ENCODE assay signal across 19 cellular contexts in genomic region chr16:56506941-56507340, GRCh38. TPM values are rescaled to one million over a fixed set of nuclear protein-coding genes. Genes with fewer than 3 reads are reported as not detected.
DNase-seq lines count a peak whose midpoint lies in the region; ATAC-seq and TF ChIP-seq lines count a peak whose summit lies in the region.
"Had no signal": no experiment of that assay in that cellular context is flagged by ENCODE, and none has a peak within 500 bp of the region (broad histone marks: within the 10 kb centered on the region; RNA-seq: fewer than 3 reads in every experiment).

No MANE protein-coding gene starts in this region.

- no peak for TF ChIP-seq CTCF in AG04450 (IDR thresholded peaks at IDR 0.05; ENCODE audit: low read depth, low read length)
- no peak for TF ChIP-seq CTCF in PC-9 (conservative IDR thresholded peaks at IDR 0.05)
- no peak for TF ChIP-seq CTCF in choroid plexus epithelial cell (conservative IDR thresholded peaks at IDR 0.05; ENCODE audit: low read depth, low read length)
- no peak for TF ChIP-seq CTCF in GM10248 (IDR thresholded peaks at IDR 0.05; ENCODE audit: control extremely low read depth, extremely low read depth, low read depth, missing control alignments)

- POLR2A ChIA-PET in AG04450 (lab: Yijun Ruan, JAX): interaction anchor here (1.1 kb wide), 1 partner anchor 101 kb away, joined by 3 read pairs; the partner anchor contains the start of gene MT2A
- POLR2A ChIA-PET in PC-9 (lab: Charles Lee; ENCODE audit: unreplicated experiment): interaction anchor here (0.6 kb wide), 2 partner anchors 223 to 614 kb away, joined by 3 to 6 read pairs; no protein-coding TSS in a partner anchor
- POLR2A ChIA-PET in GM10248 (lab: Yijun Ruan, JAX): no interaction called here

- H3K27ac ChIP-seq in AG04450 (ENCODE audit: low read depth, low read length) (no peak overlapping the region), PC-9 (0 out of 2 replicates have a peak overlapping the region, but pooled peaks have one; percentile 33), layer of hippocampus (ENCODE audit: low read depth, low read length) (peak overlapping the region; percentile 31)
- H3K27ac ChIP-seq: spleen had no signal

- DNase-seq in AG04450 (ENCODE audit: low read depth, low spot score) (peak; percentile 36), PC-9 (peak in 1 of 2 experiments; percentile 35), choroid plexus epithelial cell (ENCODE audit: low read depth) (peak; percentile 80), NCI-H1436 (lab: John Stamatoyannopoulos, UW) (no peak), NCI-H748 (lab: John Stamatoyannopoulos, UW; ENCODE audit: unreplicated experiment) (no peak), GM10248 (ENCODE audit: extremely low spot score) (no peak)
- DNase-seq in stimulated activated naive B cell treated with anti-CD40 and anti-IgM and Interleukin-4, amounts not matched to agents 10 μg/mL and 1 μg/mL and 100 μg/mL, for 72 hours: no peak
- DNase-seq: activated CD4-positive, alpha-beta memory T cell treated with anti-CD3 and anti-CD28 coated beads for 36 hours; AML-193; DMS79; heart right ventricle; NCI-H2227 treated with DMSO at 0.1 percent for 48 hours; OCI-M1; spleen had no signal

- no peak overlapping the region for H2AFZ ChIP-seq in PC-9

- H4K20me1 ChIP-seq in PC-9 (ENCODE audit: insufficient read depth): no peaks in the 10 kb centered on the region

- no peaks in the 10 kb centered on the region for H3K4me1 Mint-ChIP-seq in stimulated activated naive B cell treated with anti-CD40 and anti-IgM and Interleukin-4, amounts not matched to agents 10 μg/mL and 1 μg/mL and 100 μg/mL, for 72 hours
- H3K4me1 Mint-ChIP-seq: neural crest cell had no signal

- no peak overlapping the region for H3K4me3 Mint-ChIP-seq in stimulated activated naive B cell treated with anti-CD40 and anti-IgM and Interleukin-4, amounts not matched to agents 10 μg/mL and 1 μg/mL and 100 μg/mL, for 72 hours
- H3K4me3 Mint-ChIP-seq: activated CD4-positive, alpha-beta memory T cell treated with anti-CD3 and anti-CD28 coated beads for 36 hours; dendritic cell treated with granulocyte-macrophage colony-stimulating factor and Interleukin-4, amounts not matched to agents 40 ng/mL and 50 ng/mL, for 4 days; neural crest cell; T-helper 2 cell treated with Interferon-gamma antibody and Interleukin-4, amounts not matched to agents 5 μg/mL and 100 μg/mL, for 36 hours had no signal

- H3K4me3 ChIP-seq in AG04450 (ENCODE audit: low read depth, low read length) (no peak overlapping the region), PC-9 (no peak overlapping the region), choroid plexus epithelial cell (ENCODE audit: low read depth, low read length) (no peak overlapping the region)
- H3K4me3 ChIP-seq: heart right ventricle, spleen had no signal

- no TSS peak for BruUV-seq in PC-9 (replicated peaks; lab: Mats Ljungman, UMichigan)

- no peaks in the 10 kb centered on the region for H3K27me3 ChIP-seq in AG04450 (ENCODE audit: control insufficient read depth, insufficient read depth, low read length)
- no peaks in the 10 kb centered on the region for H3K27me3 ChIP-seq in PC-9 (ENCODE audit: insufficient read depth, low read depth)
- no peaks in the 10 kb centered on the region for H3K27me3 ChIP-seq in layer of hippocampus (ENCODE audit: control insufficient read depth, insufficient read depth, low read length)
- H3K27me3 ChIP-seq: heart right ventricle, spleen had no signal

- peaks cover 30 to 61% of the 10 kb centered on the region in 2 donors for H3K36me3 Mint-ChIP-seq in stimulated activated naive B cell treated with anti-CD40 and anti-IgM and Interleukin-4, amounts not matched to agents 10 μg/mL and 1 μg/mL and 100 μg/mL, for 72 hours

- H3K9me3 ChIP-seq in AG04450 (ENCODE audit: control insufficient read depth, insufficient read depth, low read length) (no peaks in the 10 kb centered on the region), PC-9 (ENCODE audit: insufficient read depth, low read depth) (no peaks in the 10 kb centered on the region)
- H3K9me3 ChIP-seq: heart right ventricle, spleen had no signal

- H3K79me2 ChIP-seq in PC-9 (ENCODE audit: low read depth): no peaks in the 10 kb centered on the region

- no peaks in the 10 kb centered on the region for H3K4me1 ChIP-seq in PC-9 (replicated peaks; ENCODE audit: insufficient read depth)
- H3K4me1 ChIP-seq: spleen had no signal

- intact Hi-C loops in PC-9 (cut with micrococcal nuclease; ENCODE audit: unreplicated experiment): no loop called here

- no peak overlapping the region for H3K4me2 ChIP-seq in PC-9

- CTCF ChIA-PET in AG04450 (lab: Charles Lee): interaction anchor here (0.6 to 1.7 kb wide), 3 partner anchors 15 to 195 kb away, joined by 3 to 17 read pairs (median 3); no protein-coding TSS in a partner anchor
- CTCF ChIA-PET in PC-9 (lab: Charles Lee): interaction anchor here (0.6 kb wide), 1 partner anchor 196 kb away, joined by 3 read pairs; no protein-coding TSS in a partner anchor
- CTCF ChIA-PET in GM10248 (lab: Yijun Ruan, JAX): interaction anchor here (0.9 to 1.8 kb wide), 4 partner anchors 10 to 195 kb away, joined by 3 to 4 read pairs (median 4); no protein-coding TSS in a partner anchor

- no peaks in the 10 kb centered on the region for H3K27me3 Mint-ChIP-seq in stimulated activated naive B cell treated with anti-CD40 and anti-IgM and Interleukin-4, amounts not matched to agents 10 μg/mL and 1 μg/mL and 100 μg/mL, for 72 hours
- H3K27me3 Mint-ChIP-seq: activated CD4-positive, alpha-beta memory T cell treated with anti-CD3 and anti-CD28 coated beads for 36 hours; dendritic cell treated with granulocyte-macrophage colony-stimulating factor and Interleukin-4, amounts not matched to agents 40 ng/mL and 50 ng/mL, for 4 days had no signal

- H3K27ac Mint-ChIP-seq in stimulated activated naive B cell treated with anti-CD40 and anti-IgM and Interleukin-4, amounts not matched to agents 10 μg/mL and 1 μg/mL and 100 μg/mL, for 72 hours: no peak overlapping the region
- H3K27ac Mint-ChIP-seq: activated CD4-positive, alpha-beta memory T cell treated with anti-CD3 and anti-CD28 coated beads for 36 hours; dendritic cell treated with granulocyte-macrophage colony-stimulating factor and Interleukin-4, amounts not matched to agents 40 ng/mL and 50 ng/mL, for 4 days; T-helper 2 cell treated with Interferon-gamma antibody and Interleukin-4, amounts not matched to agents 5 μg/mL and 100 μg/mL, for 36 hours had no signal

- no peaks in the 10 kb centered on the region for H3K9me2 ChIP-seq in PC-9 (ENCODE audit: insufficient read depth)

- H3K36me3 ChIP-seq in PC-9 (ENCODE audit: low read depth): peaks cover 10% of the 10 kb centered on the region; the same call in 1 of the 2 replicates

- no peaks in the 10 kb centered on the region for H3K9me3 Mint-ChIP-seq in stimulated activated naive B cell treated with anti-CD40 and anti-IgM and Interleukin-4, amounts not matched to agents 10 μg/mL and 1 μg/mL and 100 μg/mL, for 72 hours
- H3K9me3 Mint-ChIP-seq: activated CD4-positive, alpha-beta memory T cell treated with anti-CD3 and anti-CD28 coated beads for 36 hours; dendritic cell treated with granulocyte-macrophage colony-stimulating factor and Interleukin-4, amounts not matched to agents 40 ng/mL and 50 ng/mL, for 4 days; T-helper 2 cell treated with Interferon-gamma antibody and Interleukin-4, amounts not matched to agents 5 μg/mL and 100 μg/mL, for 36 hours had no signal

- no peaks in the 10 kb centered on the region for H3F3A ChIP-seq in PC-9 (ENCODE audit: insufficient read depth, low read depth)

- ATAC-seq in stimulated activated naive B cell treated with anti-CD40 and anti-IgM and Interleukin-4, amounts not matched to agents 10 μg/mL and 1 μg/mL and 100 μg/mL, for 72 hours (replicated peaks): no peak

RNA-seq across cellular contexts. Expression of gene BBS2, which starts 12.9 kb away (rescaled TPM):
- 49.7 and 53.6 TPM in 2 replicates for polyA plus RNA-seq in AG04450 (2011; rRNA removed)
- polyA minus RNA-seq in AG04450 (2011; rRNA and poly(A)+ RNA removed): 41.8 and 46.0 TPM in 2 replicates
- 56.3 and 77.8 TPM in 2 replicates for total RNA-seq in PC-9 (2021)

RNA-seq across cellular contexts. Expression of gene OGFOD1, which starts 55.6 kb away (rescaled TPM):
- polyA plus RNA-seq in AG04450 (2011; rRNA removed): 65.5 and 89.0 TPM in 2 replicates
- polyA minus RNA-seq in AG04450 (2011; rRNA and poly(A)+ RNA removed): 58.3 and 69.8 TPM in 2 replicates
- 24.8 and 30.0 TPM in 2 replicates for total RNA-seq in PC-9 (2021)

RNA-seq across cellular contexts. Expression of gene NUDT21, which starts 55.8 kb away (rescaled TPM):
- polyA plus RNA-seq in AG04450 (2011; rRNA removed): 111 and 124 TPM in 2 replicates
- 67.0 and 75.7 TPM in 2 replicates for polyA minus RNA-seq in AG04450 (2011; rRNA and poly(A)+ RNA removed)
- 139 and 171 TPM in 2 replicates for total RNA-seq in PC-9 (2021)

RNA-seq across cellular contexts. Expression of gene MT4, which starts 57.9 kb away (rescaled TPM):
- polyA plus RNA-seq in AG04450 (2011; rRNA removed): not detected in 2 replicates
- not detected in 2 replicates for polyA minus RNA-seq in AG04450 (2011; rRNA and poly(A)+ RNA removed)
- not detected in 2 replicates for total RNA-seq in PC-9 (2021)
- total RNA-seq: activated CD4-positive, alpha-beta memory T cell treated with anti-CD3 and anti-CD28 coated beads for 36 hours; heart right ventricle; liver; neural crest cell; spleen had no signal
- polyA plus RNA-seq: heart right ventricle, liver, spleen had no signal

Comparison
In these comparisons a context has a peak if more than half of its experiments do, and no peak if none do; other contexts are left out.
1. DNase-seq: peak in AG04450 (single experiment) and choroid plexus epithelial cell (single experiment); none in NCI-H1436 (single experiment), stimulated activated naive B cell treated with anti-CD40 and anti-IgM and Interleukin-4, amounts not matched to agents 10 μg/mL and 1 μg/mL and 100 μg/mL, for 72 hours (single experiment), NCI-H748 (single experiment) and GM10248 (single experiment).